In the genomic region with DNA sequence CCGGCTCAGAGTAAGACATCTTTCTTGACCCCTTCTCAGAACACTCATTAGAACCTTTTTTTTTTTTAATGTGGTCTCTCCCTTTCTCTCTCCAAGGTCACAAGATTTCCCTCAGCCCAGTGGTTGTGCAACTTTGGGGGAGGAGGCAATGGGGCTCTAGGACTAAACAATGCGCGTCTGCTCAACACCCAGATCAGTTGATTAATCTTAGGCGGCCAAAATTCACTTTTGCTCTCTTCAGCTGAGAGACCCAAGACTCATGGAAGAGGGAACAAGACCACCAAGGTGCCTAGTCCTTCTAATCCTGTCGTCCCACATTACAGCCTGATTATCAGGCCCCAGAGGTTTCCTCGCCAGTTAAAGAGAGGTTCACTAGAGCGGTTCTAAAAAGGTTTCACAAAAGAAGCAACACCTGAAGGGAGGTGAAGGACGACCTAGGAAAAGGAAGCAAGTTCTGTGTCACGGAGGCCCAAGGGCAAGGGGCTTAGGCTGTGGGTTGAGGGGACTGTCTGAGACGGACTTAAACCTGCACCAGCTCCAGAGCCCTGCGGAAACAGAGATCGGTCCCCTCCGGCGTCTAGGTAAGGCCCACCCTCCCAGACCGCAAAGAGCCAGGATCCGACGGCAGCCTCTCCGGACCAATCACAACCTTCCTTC, we compare ENCODE assay signal across 1 cellular context.
TF ChIP-seq lines count a peak whose summit lies in the region.

No MANE protein-coding gene starts in this region.

TF ChIP-seq in K562, 482 proteins besides CTCF, POLR2A, EP300 and RAD21 (continues in another document):
- TF ChIP-seq BRD9 (IDR thresholded peaks at IDR 0.05; ENCODE audit: low read depth, partially characterized antibody) = no peak
- TF ChIP-seq GABPB1 (CRISPR knock-in tag; IDR thresholded peaks at IDR 0.05) = peak; percentile 18; the same call in 1 of the 2 replicates
- TF ChIP-seq HINFP (tag; conservative IDR thresholded peaks at IDR 0.05; ENCODE audit: low read depth) = peak; percentile 93
- TF ChIP-seq MBD1 (CRISPR knock-in tag; IDR thresholded peaks at IDR 0.05) = no peak
- TF ChIP-seq ZC3H8 (IDR thresholded peaks at IDR 0.05) = no peak
- peak; percentile 48 for TF ChIP-seq POLR2AphosphoS5 (IDR thresholded peaks at IDR 0.05; ENCODE audit: control insufficient read depth, insufficient read depth, low read depth, low read length)
- no peak for TF ChIP-seq ZFX (CRISPR knock-in tag; IDR thresholded peaks at IDR 0.05)
- TF ChIP-seq POLR3G (IDR thresholded peaks at IDR 0.05; ENCODE audit: extremely low read depth, insufficient read length, insufficient replicate concordance) = no peak
- no peak for TF ChIP-seq ZKSCAN3 (CRISPR knock-in tag; IDR thresholded peaks at IDR 0.05)
- no peak for TF ChIP-seq XRCC4 (IDR thresholded peaks at IDR 0.05; ENCODE audit: extremely low read depth, insufficient read depth, insufficient read length)
- no peak for TF ChIP-seq PATZ1 (CRISPR knock-in tag; IDR thresholded peaks at IDR 0.05; ENCODE audit: borderline replicate concordance)
- no peak for TF ChIP-seq MXI1 (IDR thresholded peaks at IDR 0.05; ENCODE audit: low read depth, low read length)
- 0 out of 2 replicates have a peak, but pooled peaks have one; percentile 51 for TF ChIP-seq DNMT1 (IDR thresholded peaks at IDR 0.05)
- TF ChIP-seq, protein P1, sequence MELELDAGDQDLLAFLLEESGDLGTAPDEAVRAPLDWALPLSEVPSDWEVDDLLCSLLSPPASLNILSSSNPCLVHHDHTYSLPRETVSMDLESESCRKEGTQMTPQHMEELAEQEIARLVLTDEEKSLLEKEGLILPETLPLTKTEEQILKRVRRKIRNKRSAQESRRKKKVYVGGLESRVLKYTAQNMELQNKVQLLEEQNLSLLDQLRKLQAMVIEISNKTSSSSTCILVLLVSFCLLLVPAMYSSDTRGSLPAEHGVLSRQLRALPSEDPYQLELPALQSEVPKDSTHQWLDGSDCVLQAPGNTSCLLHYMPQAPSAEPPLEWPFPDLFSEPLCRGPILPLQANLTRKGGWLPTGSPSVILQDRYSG (tag; conservative IDR thresholded peaks at IDR 0.05; ENCODE audit: low read depth) = 0 out of 2 replicates have a peak, but pooled peaks have one; percentile 39
- TF ChIP-seq, protein P2, sequence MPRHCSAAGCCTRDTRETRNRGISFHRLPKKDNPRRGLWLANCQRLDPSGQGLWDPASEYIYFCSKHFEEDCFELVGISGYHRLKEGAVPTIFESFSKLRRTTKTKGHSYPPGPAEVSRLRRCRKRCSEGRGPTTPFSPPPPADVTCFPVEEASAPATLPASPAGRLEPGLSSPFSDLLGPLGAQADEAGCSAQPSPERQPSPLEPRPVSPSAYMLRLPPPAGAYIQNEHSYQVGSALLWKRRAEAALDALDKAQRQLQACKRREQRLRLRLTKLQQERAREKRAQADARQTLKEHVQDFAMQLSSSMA (CRISPR knock-in tag; IDR thresholded peaks at IDR 0.05) = 0 out of 2 replicates have a peak, but pooled peaks have one; percentile 58
- 0 out of 2 replicates have a peak, but pooled peaks have one; percentile 41 for TF ChIP-seq SMARCE1 (IDR thresholded peaks at IDR 0.05)
- TF ChIP-seq, protein P3, sequence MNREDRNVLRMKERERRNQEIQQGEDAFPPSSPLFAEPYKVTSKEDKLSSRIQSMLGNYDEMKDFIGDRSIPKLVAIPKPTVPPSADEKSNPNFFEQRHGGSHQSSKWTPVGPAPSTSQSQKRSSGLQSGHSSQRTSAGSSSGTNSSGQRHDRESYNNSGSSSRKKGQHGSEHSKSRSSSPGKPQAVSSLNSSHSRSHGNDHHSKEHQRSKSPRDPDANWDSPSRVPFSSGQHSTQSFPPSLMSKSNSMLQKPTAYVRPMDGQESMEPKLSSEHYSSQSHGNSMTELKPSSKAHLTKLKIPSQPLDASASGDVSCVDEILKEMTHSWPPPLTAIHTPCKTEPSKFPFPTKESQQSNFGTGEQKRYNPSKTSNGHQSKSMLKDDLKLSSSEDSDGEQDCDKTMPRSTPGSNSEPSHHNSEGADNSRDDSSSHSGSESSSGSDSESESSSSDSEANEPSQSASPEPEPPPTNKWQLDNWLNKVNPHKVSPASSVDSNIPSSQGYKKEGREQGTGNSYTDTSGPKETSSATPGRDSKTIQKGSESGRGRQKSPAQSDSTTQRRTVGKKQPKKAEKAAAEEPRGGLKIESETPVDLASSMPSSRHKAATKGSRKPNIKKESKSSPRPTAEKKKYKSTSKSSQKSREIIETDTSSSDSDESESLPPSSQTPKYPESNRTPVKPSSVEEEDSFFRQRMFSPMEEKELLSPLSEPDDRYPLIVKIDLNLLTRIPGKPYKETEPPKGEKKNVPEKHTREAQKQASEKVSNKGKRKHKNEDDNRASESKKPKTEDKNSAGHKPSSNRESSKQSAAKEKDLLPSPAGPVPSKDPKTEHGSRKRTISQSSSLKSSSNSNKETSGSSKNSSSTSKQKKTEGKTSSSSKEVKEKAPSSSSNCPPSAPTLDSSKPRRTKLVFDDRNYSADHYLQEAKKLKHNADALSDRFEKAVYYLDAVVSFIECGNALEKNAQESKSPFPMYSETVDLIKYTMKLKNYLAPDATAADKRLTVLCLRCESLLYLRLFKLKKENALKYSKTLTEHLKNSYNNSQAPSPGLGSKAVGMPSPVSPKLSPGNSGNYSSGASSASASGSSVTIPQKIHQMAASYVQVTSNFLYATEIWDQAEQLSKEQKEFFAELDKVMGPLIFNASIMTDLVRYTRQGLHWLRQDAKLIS (CRISPR knock-in tag; IDR thresholded peaks at IDR 0.05) = peak; percentile 86
- peak; percentile 32; the same call in 1 of the 2 replicates for TF ChIP-seq ESRRA (IDR thresholded peaks at IDR 0.05; ENCODE audit: borderline replicate concordance, low read depth)
- peak; percentile 36; the same call in 1 of the 2 replicates for TF ChIP-seq GATA2 (CRISPR knock-in tag; IDR thresholded peaks at IDR 0.05)
- peak in 1 of 2 experiments; percentile 59; a peak in 1 of 4 replicates for TF ChIP-seq FOXA3 (CRISPR knock-in tag; conservative IDR thresholded peaks at IDR 0.05 in 1 of 2, IDR thresholded peaks at IDR 0.05 in 1 of 2)
- TF ChIP-seq POLR2B (IDR thresholded peaks at IDR 0.05; ENCODE audit: low read depth, partially characterized antibody) = peak; percentile 34
- TF ChIP-seq FOXM1 (IDR thresholded peaks at IDR 0.05; ENCODE audit: low read depth) = no peak
- TF ChIP-seq FOXM1 (CRISPR knock-in tag; IDR thresholded peaks at IDR 0.05; ENCODE audit: low read depth) = peak; percentile 34; the same call in 1 of the 2 replicates
- TF ChIP-seq PURB (CRISPR knock-in tag; IDR thresholded peaks at IDR 0.05; ENCODE audit: low read depth) = no peak
- TF ChIP-seq, protein P4, sequence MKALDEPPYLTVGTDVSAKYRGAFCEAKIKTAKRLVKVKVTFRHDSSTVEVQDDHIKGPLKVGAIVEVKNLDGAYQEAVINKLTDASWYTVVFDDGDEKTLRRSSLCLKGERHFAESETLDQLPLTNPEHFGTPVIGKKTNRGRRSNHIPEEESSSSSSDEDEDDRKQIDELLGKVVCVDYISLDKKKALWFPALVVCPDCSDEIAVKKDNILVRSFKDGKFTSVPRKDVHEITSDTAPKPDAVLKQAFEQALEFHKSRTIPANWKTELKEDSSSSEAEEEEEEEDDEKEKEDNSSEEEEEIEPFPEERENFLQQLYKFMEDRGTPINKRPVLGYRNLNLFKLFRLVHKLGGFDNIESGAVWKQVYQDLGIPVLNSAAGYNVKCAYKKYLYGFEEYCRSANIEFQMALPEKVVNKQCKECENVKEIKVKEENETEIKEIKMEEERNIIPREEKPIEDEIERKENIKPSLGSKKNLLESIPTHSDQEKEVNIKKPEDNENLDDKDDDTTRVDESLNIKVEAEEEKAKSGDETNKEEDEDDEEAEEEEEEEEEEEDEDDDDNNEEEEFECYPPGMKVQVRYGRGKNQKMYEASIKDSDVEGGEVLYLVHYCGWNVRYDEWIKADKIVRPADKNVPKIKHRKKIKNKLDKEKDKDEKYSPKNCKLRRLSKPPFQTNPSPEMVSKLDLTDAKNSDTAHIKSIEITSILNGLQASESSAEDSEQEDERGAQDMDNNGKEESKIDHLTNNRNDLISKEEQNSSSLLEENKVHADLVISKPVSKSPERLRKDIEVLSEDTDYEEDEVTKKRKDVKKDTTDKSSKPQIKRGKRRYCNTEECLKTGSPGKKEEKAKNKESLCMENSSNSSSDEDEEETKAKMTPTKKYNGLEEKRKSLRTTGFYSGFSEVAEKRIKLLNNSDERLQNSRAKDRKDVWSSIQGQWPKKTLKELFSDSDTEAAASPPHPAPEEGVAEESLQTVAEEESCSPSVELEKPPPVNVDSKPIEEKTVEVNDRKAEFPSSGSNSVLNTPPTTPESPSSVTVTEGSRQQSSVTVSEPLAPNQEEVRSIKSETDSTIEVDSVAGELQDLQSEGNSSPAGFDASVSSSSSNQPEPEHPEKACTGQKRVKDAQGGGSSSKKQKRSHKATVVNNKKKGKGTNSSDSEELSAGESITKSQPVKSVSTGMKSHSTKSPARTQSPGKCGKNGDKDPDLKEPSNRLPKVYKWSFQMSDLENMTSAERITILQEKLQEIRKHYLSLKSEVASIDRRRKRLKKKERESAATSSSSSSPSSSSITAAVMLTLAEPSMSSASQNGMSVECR (CRISPR knock-in tag; IDR thresholded peaks at IDR 0.05) = no peak
- peak; percentile 71 for TF ChIP-seq ZNF134 (CRISPR knock-in tag; conservative IDR thresholded peaks at IDR 0.05)
- 0 out of 4 replicates have a peak, but pooled peaks of 1 of the 2 experiments have one; percentile 24 for TF ChIP-seq TEAD1 (CRISPR knock-in tag; IDR thresholded peaks at IDR 0.05)
- no peak for TF ChIP-seq SMAD3 (CRISPR knock-in tag; conservative IDR thresholded peaks at IDR 0.05)
- peak; percentile 49; the same call in 1 of the 2 replicates for TF ChIP-seq ATF3 (IDR thresholded peaks at IDR 0.05)
- TF ChIP-seq ATF3 (CRISPR knock-in tag; conservative IDR thresholded peaks at IDR 0.05) = no peak
- TF ChIP-seq DIDO1 (tag; IDR thresholded peaks at IDR 0.05; ENCODE audit: low read depth) = 0 out of 2 replicates have a peak, but pooled peaks have one; percentile 14
- TF ChIP-seq RNF2 (IDR thresholded peaks at IDR 0.05) = 0 out of 2 replicates have a peak, but pooled peaks have one; percentile 29
- TF ChIP-seq IRF9 (tag; IDR thresholded peaks at IDR 0.05) = peak; percentile 53; the same call in 1 of the 2 replicates
- TF ChIP-seq HMBOX1 (IDR thresholded peaks at IDR 0.05) = 0 out of 2 replicates have a peak, but pooled peaks have one; percentile 32
- TF ChIP-seq ATF7 (IDR thresholded peaks at IDR 0.05) = no peak
- no peak for TF ChIP-seq NR1H2 (CRISPR knock-in tag; IDR thresholded peaks at IDR 0.05)
- TF ChIP-seq ZNF263 (CRISPR knock-in tag; IDR thresholded peaks at IDR 0.05; ENCODE audit: borderline replicate concordance) = peak; percentile 31; the same call in 1 of the 2 replicates
- no peak for TF ChIP-seq EWSR1 (IDR thresholded peaks at IDR 0.05; ENCODE audit: borderline replicate concordance, low read depth, partially characterized antibody)
